32 cellular contexts compared by ENCODE assay signal in the genomic region with DNA sequence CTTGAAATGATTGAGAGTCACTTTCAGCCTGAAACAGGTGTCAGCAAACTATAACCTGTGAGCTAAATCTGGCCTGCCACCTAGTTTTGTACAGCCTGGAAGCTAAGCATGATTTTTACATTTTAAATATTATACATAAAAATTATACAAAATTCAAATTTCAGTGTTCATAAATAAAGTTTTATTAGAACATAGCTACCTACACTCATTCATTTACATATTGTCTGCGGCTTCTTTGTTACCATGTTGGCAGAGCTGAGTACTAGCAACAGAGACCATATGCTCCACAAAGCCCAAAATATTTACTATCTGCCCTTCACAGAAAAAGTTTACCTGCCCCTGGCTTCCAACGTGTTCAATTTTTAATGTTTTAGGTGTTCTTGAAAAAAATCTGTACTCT. TPM values are rescaled to one million over a fixed set of nuclear protein-coding genes. Genes with fewer than 3 reads are reported as not detected.
"Had no signal": no experiment of that assay in that cellular context is flagged by ENCODE, and none has a peak within 500 bp of the region (broad histone marks: within the 10 kb centered on the region; RNA-seq: fewer than 3 reads in every experiment).

No MANE protein-coding gene starts in this region.

- H3K27ac Mint-ChIP-seq: endodermal cell, mesothelial cell of epicardium had no signal

- H3K4me3 Mint-ChIP-seq: effector memory CD8-positive, alpha-beta T cell; endodermal cell; mesothelial cell of epicardium; naive B cell had no signal

- H3K27me3 Mint-ChIP-seq: effector memory CD8-positive, alpha-beta T cell; naive B cell had no signal

- H3K4me1 ChIP-seq: gastrocnemius medialis had no signal

- ATAC-seq: effector memory CD8-positive, alpha-beta T cell; esophagus mucosa; gastrocnemius medialis; heart right ventricle; left cardiac atrium; left lung; left ventricle myocardium superior; lower lobe of right lung; mucosa of descending colon had no signal

- DNase-seq: dermis blood vessel endothelial cell; effector CD8-positive, alpha-beta T cell; effector memory CD8-positive, alpha-beta T cell; endodermal cell; erythroblast; esophagus squamous epithelium; foreskin fibroblast; foreskin melanocyte; gastrocnemius medialis; glutamatergic neuron; head of caudate nucleus; heart right ventricle; hippocampal formation; left cardiac atrium; left lung; left ventricle myocardium superior; lower lobe of right lung; mesenchymal stem cell; mucosa of descending colon; naive B cell had no signal

- H3K27me3 ChIP-seq: esophagus squamous epithelium, gastrocnemius medialis, heart right ventricle, left lung had no signal

- H3K9me3 ChIP-seq: esophagus squamous epithelium, gastrocnemius medialis, heart right ventricle, left lung, lower lobe of right lung, mucosa of descending colon had no signal

- FAIRE-seq: colon, endometrium, islet of Langerhans, keratinocyte had no signal

- H3K9me3 Mint-ChIP-seq: effector memory CD8-positive, alpha-beta T cell; endodermal cell; mesothelial cell of epicardium; naive B cell had no signal

- H3K4me3 ChIP-seq: coronary artery, esophagus squamous epithelium, gastrocnemius medialis, heart right ventricle, left lung, lower lobe of right lung, mucosa of descending colon had no signal

- H3K27ac ChIP-seq: coronary artery, epithelial cell of prostate, esophagus squamous epithelium, gastrocnemius medialis, heart right ventricle, left lung, lower lobe of right lung had no signal

RNA-seq across cellular contexts. Expression of gene C1orf162, which starts 8.0 kb away (rescaled TPM):
- total RNA-seq: glomerular endothelial cell had no signal

RNA-seq across cellular contexts. Expression of gene ADORA3, which starts 37.7 kb away (rescaled TPM):
- total RNA-seq: dermis blood vessel endothelial cell, endodermal cell, glomerular endothelial cell, kidney epithelial cell, lung microvascular endothelial cell, mesothelial cell of epicardium, myocyte had no signal
- polyA plus RNA-seq: keratinocyte had no signal

RNA-seq across cellular contexts. Expression of gene TMIGD3, which starts 37.7 kb away (rescaled TPM):
- total RNA-seq: dermis blood vessel endothelial cell, endodermal cell, esophagus mucosa, glomerular endothelial cell, kidney epithelial cell, lung microvascular endothelial cell, mesothelial cell of epicardium, myocyte had no signal
- polyA plus RNA-seq: keratinocyte had no signal
